In the genomic region with DNA sequence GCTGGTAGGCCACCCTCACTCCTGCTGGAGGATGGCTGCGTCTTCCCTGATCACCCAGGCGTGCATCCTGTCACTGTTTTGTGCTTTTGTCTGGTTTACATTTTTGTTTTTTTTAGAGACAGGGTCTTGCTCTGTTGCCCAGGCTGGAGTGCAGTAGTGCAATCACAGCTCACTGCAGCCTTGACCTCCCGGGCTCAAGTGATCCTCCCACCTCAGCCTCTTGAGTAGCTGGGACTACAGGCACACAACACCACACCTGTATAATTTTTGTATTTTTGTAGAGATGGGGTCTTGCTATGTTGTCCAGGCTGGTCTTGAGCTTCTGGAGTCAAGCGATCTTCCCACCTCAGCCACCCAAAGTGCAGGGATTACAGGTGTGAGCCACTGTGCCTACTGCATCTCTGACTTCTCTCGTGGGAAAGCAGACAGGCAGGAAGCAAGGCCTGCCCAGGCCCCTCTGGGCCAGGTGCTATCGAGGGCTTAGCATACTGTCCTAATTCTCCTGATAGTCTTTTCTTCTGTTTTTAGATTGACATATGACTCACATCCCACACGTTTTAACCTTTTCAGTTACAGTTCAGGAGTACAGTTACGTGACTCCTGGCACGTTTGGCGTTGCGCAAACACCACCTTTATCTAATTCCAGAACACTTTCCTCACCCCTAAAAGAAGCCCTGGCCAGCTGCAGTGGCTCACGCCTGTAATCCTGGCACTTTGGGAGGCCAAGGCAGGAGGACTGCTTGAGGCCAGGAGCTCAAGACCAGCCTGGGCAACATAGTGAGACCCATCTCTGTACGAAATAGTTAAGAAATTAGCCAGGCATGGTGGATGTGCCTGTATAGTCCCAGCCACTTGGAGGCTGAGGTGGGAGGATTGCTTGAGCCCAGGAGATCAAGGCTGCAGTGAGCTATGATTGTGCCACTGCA, we compare ENCODE assay signal across 8 cellular contexts. TPM values are rescaled to one million over a fixed set of nuclear protein-coding genes. Genes with fewer than 3 reads are reported as not detected.
DNase-seq lines count a peak whose midpoint lies in the region; ATAC-seq and TF ChIP-seq lines count a peak whose summit lies in the region.
"Not testable (repeated sequence)": the region's sequence is repeated elsewhere in the genome, so short reads cannot be mapped to it uniquely, and the experiment has no call there.

No MANE protein-coding gene starts in this region.

- not testable (repeated sequence) for H3K9me3 ChIP-seq in IMR-90 (ENCODE audit: control insufficient read depth, insufficient read depth, low read length); colonic mucosa; gastrocnemius medialis

- H3K14ac ChIP-seq in IMR-90 (replicated peaks; ENCODE audit: low read depth, low read length) = not testable (repeated sequence)

- in situ Hi-C loops in IMR-90 (cut with MboI; ENCODE audit: low sequenced_read_pairs); gastrocnemius medialis (cut with MboI; ENCODE audit: low sequenced_read_pairs in 4 of 4): not testable (repeated sequence)

- not testable (repeated sequence) for H4K5ac ChIP-seq in IMR-90 (ENCODE audit: low read depth, low read length)

- not testable (repeated sequence) for H3K27me3 ChIP-seq in IMR-90 (ENCODE audit: control insufficient read depth, insufficient read depth, low read length); colonic mucosa; gastrocnemius medialis

- WGBS in IMR-90 (ENCODE audit: extremely low coverage in 2 of 2, insufficient read length in 1 of 2), 2 experiments = 87% methylated on average over 4 of the region's 13 CpGs; no CpG with 5 or more reads in 1 of the 2 experiments

- CTCF ChIA-PET in IMR-90 (lab: Yijun Ruan, JAX) = not testable (repeated sequence)

- H3K4me2 ChIP-seq in IMR-90 (ENCODE audit: low read depth, low read length) = not testable (repeated sequence)

- H2BK120ac ChIP-seq in IMR-90 (ENCODE audit: low read depth, low read length) = not testable (repeated sequence)

- H2BK15ac ChIP-seq in IMR-90 (ENCODE audit: low read depth, low read length) = not testable (repeated sequence)

- not testable (repeated sequence) for TF ChIP-seq CTCF in IMR-90 (conservative IDR thresholded peaks at IDR 0.05; ENCODE audit: low read depth, low read length); colonic mucosa (IDR thresholded peaks at IDR 0.05); gastrocnemius medialis (IDR thresholded peaks at IDR 0.05 in 4 of 5, conservative IDR thresholded peaks at IDR 0.05 in 1 of 5)

- not testable (repeated sequence) for H3K4me1 ChIP-seq in IMR-90 (ENCODE audit: control insufficient read depth, insufficient read depth, low read length); colonic mucosa
- peaks cover 32 to 47% of the 10 kb centered on the region in 2 donors for H3K4me1 ChIP-seq in gastrocnemius medialis

- H2BK5ac ChIP-seq in IMR-90 (ENCODE audit: low read depth, low read length, poor library complexity, severe bottlenecking) = peak overlapping the region; percentile 43

- not testable (repeated sequence) for H3K27ac ChIP-seq in IMR-90 (ENCODE audit: insufficient read depth, low read length)
- H3K27ac ChIP-seq in colonic mucosa (peak overlapping the region; percentile 57), gastrocnemius medialis (peak overlapping the region; percentile 60 to 78 (median 71))

- not testable (repeated sequence) for H2AK9ac ChIP-seq in IMR-90 (replicated peaks; ENCODE audit: low read depth, low read length, poor library complexity)

- TF ChIP-seq RAD21 in IMR-90 (IDR thresholded peaks at IDR 0.05; ENCODE audit: low read length) = not testable (repeated sequence)

- not testable (repeated sequence) for TF ChIP-seq POLR2A in IMR-90 (IDR thresholded peaks at IDR 0.05; ENCODE audit: low read depth, low read length)
- TF ChIP-seq POLR2A in gastrocnemius medialis (IDR thresholded peaks at IDR 0.05) = peak in 1 of 2 donors; percentile 35

- H4K20me1 ChIP-seq in IMR-90 (ENCODE audit: insufficient read depth, low read length) = peaks cover 29% of the 10 kb centered on the region

- dilution Hi-C loops in IMR-90 (cut with HindIII; ENCODE audit: low sequenced_read_pairs, unreplicated experiment) = not testable (repeated sequence)

- not testable (repeated sequence) for H2BK20ac ChIP-seq in IMR-90 (ENCODE audit: low read depth, low read length)

- ATAC-seq in GM18868 (IDR thresholded peaks at IDR 0.05; ENCODE audit: unreplicated experiment) (peak; percentile 20), gastrocnemius medialis (peak; percentile 79)
- ATAC-seq in IMR-90 (ENCODE audit: low read depth) = not testable (repeated sequence)

- H3K56ac ChIP-seq in IMR-90 (ENCODE audit: extremely low read depth, insufficient read depth, low read length) = not testable (repeated sequence)

- H2AFZ ChIP-seq in IMR-90 (replicated peaks; ENCODE audit: low read length, poor library complexity) = not testable (repeated sequence)

- peaks cover 27 to 69% of the 10 kb centered on the region in 2 experiments for H3K79me1 ChIP-seq in IMR-90 (ENCODE audit: low read depth in 1 of 2, low read length in 2 of 2)

- intact Hi-C loops in IMR-90 (cut with micrococcal nuclease); colonic mucosa (cut with DNase I); gastrocnemius medialis (cut with DNase I; ENCODE audit: low total_unique reads): not testable (repeated sequence)

- H3K23ac ChIP-seq in IMR-90 (ENCODE audit: low read depth, low read length) = not testable (repeated sequence)

- not testable (repeated sequence) for H4K8ac ChIP-seq in IMR-90 (ENCODE audit: low read depth in 2 of 2, low read length in 2 of 2)

- not testable (repeated sequence) for H2AK5ac ChIP-seq in IMR-90 (ENCODE audit: low read depth, low read length)

- not testable (repeated sequence) for BruUV-seq in IMR-90 (replicated peaks; lab: Mats Ljungman, UMichigan)

- not testable (repeated sequence) for H3K9ac ChIP-seq in IMR-90 (ENCODE audit: low read depth, low read length)
- H3K9ac ChIP-seq in colonic mucosa (ENCODE audit: low read depth in 2 of 2, low read length in 2 of 2) = peak overlapping the region; percentile 34 to 39

- peak; percentile 34 for DNase-seq in A172 (ENCODE audit: low spot score)
- peak; percentile 38 for DNase-seq in IMR-90
- DNase-seq in RPMI7951 (ENCODE audit: low read depth) = peak; percentile 54
- DNase-seq in activated CD8-positive, alpha-beta memory T cell treated with anti-CD3 and anti-CD28 coated beads, Interleukin-2, amount 50 U/mL, for 48 hours = peak; percentile 79
- not testable (repeated sequence) for DNase-seq in colonic mucosa
- peak; percentile 43 for DNase-seq in kidney tubule cell (ENCODE audit: low spot score)
- DNase-seq in gastrocnemius medialis = peak; percentile 59 to 86

- peaks cover 15% of the 10 kb centered on the region for H3K9me1 ChIP-seq in IMR-90 (ENCODE audit: insufficient read depth, low read length)

- H3K4me3 ChIP-seq in IMR-90 (ENCODE audit: insufficient read depth, low read depth, low read length); colonic mucosa; gastrocnemius medialis: not testable (repeated sequence)

- H3K18ac ChIP-seq in IMR-90 (ENCODE audit: low read depth, low read length) = not testable (repeated sequence)

- POLR2A ChIA-PET in IMR-90 (lab: Charles Lee; ENCODE audit: unreplicated experiment) = not testable (repeated sequence)

- not testable (repeated sequence) for H4K91ac ChIP-seq in IMR-90 (ENCODE audit: insufficient read depth, low read depth, low read length)

- H3K4ac ChIP-seq in IMR-90 (ENCODE audit: low read depth, low read length) = not testable (repeated sequence)

- H3K36me3 ChIP-seq in IMR-90 (ENCODE audit: control insufficient read depth, insufficient read depth, low read length) = peaks cover 17% of the 10 kb centered on the region; the same call in 1 of the 2 replicates
- not testable (repeated sequence) for H3K36me3 ChIP-seq in colonic mucosa, gastrocnemius medialis

TF ChIP-seq in IMR-90, 13 proteins besides CTCF, POLR2A, EP300 and RAD21:
- TF ChIP-seq CEBPB (IDR thresholded peaks at IDR 0.05; ENCODE audit: low read depth, low read length) (peak; percentile 78), BHLHE40 (IDR thresholded peaks at IDR 0.05; ENCODE audit: low read depth, low read length) (peak; percentile 75)
TF ChIP-seq in IMR-90: peak in this region for 2; not testable (repeated sequence) for 11.

RNA-seq across cellular contexts. Expression of gene MOB3A, which starts 9.2 kb away (rescaled TPM):
- 17.4 and 21.5 TPM in 2 replicates for total RNA-seq in A172 (2014; rRNA removed; shearing (Covaris generic))
- 8.9 and 9.3 TPM in 2 replicates for total RNA-seq in IMR-90 (2012; rRNA removed)
- 26.5 and 28.8 TPM in 2 replicates for polyA plus RNA-seq in IMR-90 (2012; rRNA removed)
- 20.4 and 29.9 TPM in 2 replicates for polyA plus RNA-seq in IMR-90 (2012; cell fraction: cytosol; rRNA removed)
- 15.3 and 28.7 TPM in 2 replicates for polyA plus RNA-seq in IMR-90 (2012; cell fraction: nucleus; rRNA removed; ENCODE audit: low replicate concordance)
- 24.2 and 26.6 TPM in 2 replicates for total RNA-seq in RPMI7951 (2014; rRNA removed; shearing (Covaris generic))
- 10 to 100 TPM; 40.0 to 40.5 TPM for total RNA-seq in colonic mucosa
- 10 to 100 TPM; 16.0 to 30.8 (median 22.2) TPM for total RNA-seq in gastrocnemius medialis

RNA-seq across cellular contexts. Expression of gene IZUMO4, which starts 9.8 kb away (rescaled TPM):
- 2.7 and 2.8 TPM in 2 replicates for total RNA-seq in A172 (2014; rRNA removed; shearing (Covaris generic))
- 0.56 and 0.72 TPM in 2 replicates for total RNA-seq in IMR-90 (2012; rRNA removed)
- polyA plus RNA-seq in IMR-90 (2012; rRNA removed) = 2.8 and 3.4 TPM in 2 replicates
- polyA plus RNA-seq in IMR-90 (2012; cell fraction: cytosol; rRNA removed) = 0.37 and 1.5 TPM in 2 replicates
- polyA plus RNA-seq in IMR-90 (2012; cell fraction: nucleus; rRNA removed; ENCODE audit: low replicate concordance) = 19.5 and 47.8 TPM in 2 replicates
- 1.4 and 2.2 TPM in 2 replicates for total RNA-seq in RPMI7951 (2014; rRNA removed; shearing (Covaris generic))
- 1 to 10 TPM; 2.1 to 4.5 TPM for total RNA-seq in colonic mucosa
- total RNA-seq in gastrocnemius medialis = 1 to 10 TPM in 1 of 4 donors, under 1 TPM in 1, not detected in 2; 0.93 to 1.4 TPM

RNA-seq across cellular contexts. Expression of gene MKNK2, which starts 35.9 kb away (rescaled TPM):
- total RNA-seq in A172 (2014; rRNA removed; shearing (Covaris generic)) = 40.4 and 53.8 TPM in 2 replicates
- 20.8 and 21.9 TPM in 2 replicates for total RNA-seq in IMR-90 (2012; rRNA removed)
- polyA plus RNA-seq in IMR-90 (2012; rRNA removed) = 31.8 and 37.5 TPM in 2 replicates
- polyA plus RNA-seq in IMR-90 (2012; cell fraction: cytosol; rRNA removed) = 25.9 and 51.6 TPM in 2 replicates
- polyA plus RNA-seq in IMR-90 (2012; cell fraction: nucleus; rRNA removed; ENCODE audit: low replicate concordance) = 57.0 and 142 TPM in 2 replicates
- 52.0 and 54.4 TPM in 2 replicates for total RNA-seq in RPMI7951 (2014; rRNA removed; shearing (Covaris generic))
- total RNA-seq in colonic mucosa = 100 to 1,000 TPM; 358 to 589 TPM
- total RNA-seq in gastrocnemius medialis = 1,000 to 10,000 TPM; 1,858 to 2,149 (median 1,965) TPM
